Comparison of ENCODE assay signal across 10 cellular contexts in genomic region chr20:59145926-59146800, GRCh38. TPM values are rescaled to one million over a fixed set of nuclear protein-coding genes. Genes with fewer than 3 reads are reported as not detected.
DNase-seq lines count a peak whose midpoint lies in the region; TF ChIP-seq lines count a peak whose summit lies in the region.
"Had no signal": no experiment of that assay in that cellular context is flagged by ENCODE, and none has a peak within 500 bp of the region (broad histone marks: within the 10 kb centered on the region; RNA-seq: fewer than 3 reads in every experiment).

No MANE protein-coding gene starts in this region.

- H3K4me3 ChIP-seq in HEK293 (ENCODE audit: low read depth, low read length) (no peak overlapping the region), endodermal cell (ENCODE audit: low read length) (no peak overlapping the region)

- 88 to 95% methylated on average over 15 to 21 of the region's 23 CpGs for WGBS in endodermal cell (ENCODE audit: insufficient coverage in 1 of 2, insufficient read length in 1 of 2), 2 experiments

- H3K4me1 ChIP-seq in HEK293 (ENCODE audit: control insufficient read depth, insufficient read depth, low read length) (no peaks in the 10 kb centered on the region), endodermal cell (ENCODE audit: control insufficient read depth, insufficient read depth, low read length) (no peaks in the 10 kb centered on the region)

- DNase-seq in activated T-helper 1 cell treated with anti-CD3 and anti-CD28 coated beads, Interleukin-2, amount 50 U/mL, for 16 hours (ENCODE audit: low read depth in 1 of 2, low spot score in 1 of 2): peak; percentile 34 to 56
- peak; percentile 58 for DNase-seq in left kidney (ENCODE audit: low read depth, low spot score)
- peak; percentile 82 for DNase-seq in stimulated activated CD8-positive, alpha-beta memory T cell treated with anti-CD3 and anti-CD28 coated beads, Interleukin-4, amount 100 ng/mL, for 48 hours
- DNase-seq in endodermal cell: no peak
- no peak for DNase-seq in NCI-H1436 (lab: John Stamatoyannopoulos, UW)
- no peak for DNase-seq in GOT3 (lab: John Stamatoyannopoulos, UW)
- no peak for DNase-seq in CD1c-positive myeloid dendritic cell (ENCODE audit: extremely low spot score)
- DNase-seq: Caco-2, NCI-H1105 had no signal

- no peak overlapping the region for H3K27ac ChIP-seq in HEK293 (ENCODE audit: extremely low read depth, low read depth, low read length)
- H3K27ac ChIP-seq in endodermal cell (ENCODE audit: low read depth, low read length): no peak overlapping the region

- peaks cover 4% of the 10 kb centered on the region for H3K9me3 Mint-ChIP-seq in endodermal cell

- POLR2A ChIA-PET in HEK293 (lab: Yijun Ruan, JAX): no interaction called here

- no peaks in the 10 kb centered on the region for H3K36me3 Mint-ChIP-seq in endodermal cell (ENCODE audit: low read depth)

- H3K27ac Mint-ChIP-seq in endodermal cell: no peak overlapping the region

- H3K27me3 ChIP-seq in endodermal cell (ENCODE audit: control insufficient read depth, insufficient read depth, low read length, poor library complexity, severe bottlenecking): no peaks in the 10 kb centered on the region

- H3K9ac ChIP-seq in endodermal cell (ENCODE audit: extremely low read depth, low read length, poor library complexity, severe bottlenecking): no peak overlapping the region

- H3K27me3 Mint-ChIP-seq in endodermal cell (ENCODE audit: insufficient read depth): peaks cover 5% of the 10 kb centered on the region

- TF ChIP-seq CTCF in HEK293 (tag by site-specific recombination; IDR thresholded peaks at IDR 0.05): no peak
- no peak for TF ChIP-seq CTCF in endodermal cell (conservative IDR thresholded peaks at IDR 0.05)

- H3K36me3 ChIP-seq in HEK293 (ENCODE audit: control insufficient read depth in 2 of 2, insufficient read depth in 1 of 2, low read length in 2 of 2) (no peaks in the 10 kb centered on the region), endodermal cell (ENCODE audit: control insufficient read depth, insufficient read depth, low read length) (no peaks in the 10 kb centered on the region)

- H3K4me1 Mint-ChIP-seq in endodermal cell: no peaks in the 10 kb centered on the region

- CTCF ChIA-PET in HEK293 (lab: Yijun Ruan, JAX): interaction anchor here (0.6 kb wide), 2 partner anchors 14 to 57 kb away, joined by 3 to 5 read pairs; no protein-coding TSS in a partner anchor

- H3K9me3 ChIP-seq in HEK293 (ENCODE audit: control insufficient read depth, insufficient read depth, low read depth, low read length) (no peaks in the 10 kb centered on the region), endodermal cell (ENCODE audit: control insufficient read depth, low read length) (no peaks in the 10 kb centered on the region)

- no peak overlapping the region for H3K4me3 Mint-ChIP-seq in endodermal cell

TF ChIP-seq in HEK293, 187 proteins besides CTCF, POLR2A, EP300 and RAD21:
- TF ChIP-seq SCRT2 (tag by site-specific recombination; IDR thresholded peaks at IDR 0.05) (0 out of 2 replicates have a peak, but pooled peaks have one; percentile 37), ZFP37 (tag by site-specific recombination; IDR thresholded peaks at IDR 0.05) (no peak), ZFHX2 (tag by site-specific recombination; conservative IDR thresholded peaks at IDR 0.05) (peak; percentile 33; the same call in 1 of the 2 replicates), ZNF621 (tag by site-specific recombination; IDR thresholded peaks at IDR 0.05) (no peak), EGR2 (tag by site-specific recombination; IDR thresholded peaks at IDR 0.05; ENCODE audit: low read depth) (peak; percentile 45; the same call in 1 of the 2 replicates)

RNA-seq across cellular contexts. Expression of gene ZNF831, which starts 17.5 kb away (rescaled TPM):
- total RNA-seq in endodermal cell: not detected
- not detected for polyA plus RNA-seq in endodermal cell (2013, experiment 1 of 2)
- polyA plus RNA-seq in endodermal cell (2013, experiment 2 of 2): not detected
- total RNA-seq: Caco-2 had no signal

Comparison
In these comparisons a context has a peak if more than half of its experiments do, and no peak if none do; other contexts are left out.
1. DNase-seq: peak in activated T-helper 1 cell treated with anti-CD3 and anti-CD28 coated beads, Interleukin-2, amount 50 U/mL, for 16 hours (2 of 2), left kidney (single experiment) and stimulated activated CD8-positive, alpha-beta memory T cell treated with anti-CD3 and anti-CD28 coated beads, Interleukin-4, amount 100 ng/mL, for 48 hours (single experiment); none in endodermal cell (single experiment), NCI-H1436 (single experiment), GOT3 (single experiment) and CD1c-positive myeloid dendritic cell (single experiment).